Comparison of ENCODE assay signal across 8 cellular contexts in genomic region chr22:46150615-46151423, GRCh38. TPM values are rescaled to one million over a fixed set of nuclear protein-coding genes. Genes with fewer than 3 reads are reported as not detected.
DNase-seq lines count a peak whose midpoint lies in the region; ATAC-seq and TF ChIP-seq lines count a peak whose summit lies in the region.

No MANE protein-coding gene starts in this region.

- H3K36me3 ChIP-seq in RWPE2 (ENCODE audit: low read depth) (peaks cover 15% of the 10 kb centered on the region; the same call in 1 of the 2 replicates), sigmoid colon (peaks cover 0 to 12% (median 0%) of the 10 kb centered on the region in 4 donors)

- TF ChIP-seq POLR2A in sigmoid colon (IDR thresholded peaks at IDR 0.05) = no peak

- ATAC-seq in GM18502 (IDR thresholded peaks at IDR 0.05; ENCODE audit: poor library complexity, unreplicated experiment) (peak; percentile 32), HG02840 (IDR thresholded peaks at IDR 0.05; ENCODE audit: low FRiP score, unreplicated experiment) (peak; percentile 35), RWPE2 (ENCODE audit: low read depth) (peak; percentile 26; the same call in 2 of the 3 replicates), left ventricle myocardium superior (peak; percentile 5), HG03469 (IDR thresholded peaks at IDR 0.05; ENCODE audit: unreplicated experiment) (no peak)

- H3K9me3 Mint-ChIP-seq in activated naive CD4-positive, alpha-beta T cell treated with anti-CD3 and anti-CD28 coated beads, Interleukin-2, amount 50 U/mL, for 24 hours = no peaks in the 10 kb centered on the region

- H3K4me1 Mint-ChIP-seq in activated naive CD4-positive, alpha-beta T cell treated with anti-CD3 and anti-CD28 coated beads, Interleukin-2, amount 50 U/mL, for 24 hours = peaks cover 22% of the 10 kb centered on the region

- peak overlapping the region; percentile 80 for H3K4me3 Mint-ChIP-seq in activated naive CD4-positive, alpha-beta T cell treated with anti-CD3 and anti-CD28 coated beads, Interleukin-2, amount 50 U/mL, for 24 hours

- H3K4me3 ChIP-seq in RWPE2 (ENCODE audit: severe bottlenecking) (peak overlapping the region; percentile 64), sigmoid colon (peak overlapping the region; percentile 72 to 97 (median 89))

- H3K36me3 Mint-ChIP-seq in activated naive CD4-positive, alpha-beta T cell treated with anti-CD3 and anti-CD28 coated beads, Interleukin-2, amount 50 U/mL, for 24 hours = peaks cover 2% of the 10 kb centered on the region

- TF ChIP-seq CTCF in RWPE2 (IDR thresholded peaks at IDR 0.05; ENCODE audit: poor library complexity, severe bottlenecking) (no peak), sigmoid colon (IDR thresholded peaks at IDR 0.05) (no peak)

- DNase-seq in RWPE2 (ENCODE audit: low spot score) (no peak), left ventricle myocardium superior (peak; percentile 67), sigmoid colon (peak; percentile 76), NCI-H187 treated with DMSO at 0.1 percent for 48 hours (lab: John Stamatoyannopoulos, UW) (no peak)

- H3K27me3 ChIP-seq in RWPE2 (ENCODE audit: insufficient read depth, poor library complexity, severe bottlenecking) = no peaks in the 10 kb centered on the region
- H3K27me3 ChIP-seq in sigmoid colon = no peaks in the 10 kb centered on the region

- WGBS in sigmoid colon, 2 donors = 0 to 1% methylated on average over 105 of the region's 105 CpGs

- H3K27ac Mint-ChIP-seq in activated naive CD4-positive, alpha-beta T cell treated with anti-CD3 and anti-CD28 coated beads, Interleukin-2, amount 50 U/mL, for 24 hours = no peak overlapping the region

- H3K27ac ChIP-seq in RWPE2 (ENCODE audit: poor library complexity, severe bottlenecking) = no peak overlapping the region
- peak overlapping the region; percentile 82 to 83 (median 82) for H3K27ac ChIP-seq in sigmoid colon

- H3K4me1 ChIP-seq in RWPE2 (ENCODE audit: insufficient read depth, poor library complexity, severe bottlenecking) (peaks cover 7% of the 10 kb centered on the region), sigmoid colon (peaks cover 0 to 27% (median 20%) of the 10 kb centered on the region in 4 donors)

- no peaks in the 10 kb centered on the region for H3K9me3 ChIP-seq in RWPE2 (ENCODE audit: severe bottlenecking)
- no peaks in the 10 kb centered on the region for H3K9me3 ChIP-seq in sigmoid colon

- H3K27me3 Mint-ChIP-seq in activated naive CD4-positive, alpha-beta T cell treated with anti-CD3 and anti-CD28 coated beads, Interleukin-2, amount 50 U/mL, for 24 hours = no peaks in the 10 kb centered on the region

- no peak for TF ChIP-seq EP300 in sigmoid colon (IDR thresholded peaks at IDR 0.05)

- intact Hi-C loops in left ventricle myocardium superior (cut with micrococcal nuclease) = no loop called here
- intact Hi-C loops in sigmoid colon (cut with DNase I) = loop anchor here (5.0 kb wide), 2 partner anchors 96 to 146 kb away; partner anchors contain the start of gene GTSE1

RNA-seq across cellular contexts. Expression of gene PPARA, which starts 0.5 kb away (rescaled TPM):
- 78.9 TPM for total RNA-seq in left ventricle myocardium superior
- total RNA-seq in sigmoid colon = 10 to 100 TPM; 16.6 to 21.4 (median 20.6) TPM
- 10 to 100 TPM in 2 of 3 donors, 1 to 10 TPM in 1; 7.8 to 22.7 (median 12.0) TPM for polyA plus RNA-seq in sigmoid colon

Comparison
In these comparisons a context has a peak if more than half of its experiments do, and no peak if none do; other contexts are left out.
1. DNase-seq: peak in left ventricle myocardium superior (single experiment) and sigmoid colon (single experiment); none in RWPE2 (single experiment) and NCI-H187 treated with DMSO at 0.1 percent for 48 hours (single experiment).